In genomic region chr19:10194500-10195198, GRCh38 we compare ENCODE assay signal across 8 cellular contexts. TPM values are rescaled to one million over a fixed set of nuclear protein-coding genes. Genes with fewer than 3 reads are reported as not detected.
DNase-seq lines count a peak whose midpoint lies in the region; ATAC-seq and TF ChIP-seq lines count a peak whose summit lies in the region.

DNMT1 (minus strand) TSS chr19:10194953; CDS start chr19:10194899, 54 bp downstream.

- BruUV-seq in Panc1 (replicated peaks; lab: Mats Ljungman, UMichigan) = no TSS peak

- CTCF ChIA-PET in Panc1 (lab: Charles Lee) = no interaction called here

- intact Hi-C loops in Panc1 (cut with micrococcal nuclease; ENCODE audit: unreplicated experiment) = no loop called here

- peak within 1 kb of the TSS; percentile 80 for H2AFZ ChIP-seq in KMS-11 (ENCODE audit: low read depth)

- H3K36me3 Mint-ChIP-seq in activated T-cell treated with anti-CD3 and anti-CD28 coated beads, Interleukin-2, amount 50 U/mL, for 4 hours (ENCODE audit: insufficient read depth) = peaks cover 11% of the 10 kb centered on the region

- H3K4me1 ChIP-seq in KMS-11 (ENCODE audit: low read depth, poor library complexity, severe bottlenecking) (peaks cover 64% of the 10 kb centered on the region), Panc1 (ENCODE audit: control insufficient read depth, insufficient read depth, low read length) (peaks cover 22% of the 10 kb centered on the region; the same call in 1 of the 2 replicates), muscle layer of colon (ENCODE audit: insufficient read depth, low read length) (peaks cover 13% of the 10 kb centered on the region)

- peak; percentile 74 for ATAC-seq in GM21619 (IDR thresholded peaks at IDR 0.05; ENCODE audit: unreplicated experiment)
- peak; percentile 97 for ATAC-seq in Panc1
- ATAC-seq in activated T-cell treated with anti-CD3 and anti-CD28 coated beads, Interleukin-2, amount 50 U/mL, for 4 hours = peak; percentile 94
- peak; percentile 99 for ATAC-seq in esophagus mucosa

- H3K27me3 ChIP-seq in KMS-11 (ENCODE audit: insufficient read depth, low read depth) (no peaks in the 10 kb centered on the region), Panc1 (ENCODE audit: control insufficient read depth, insufficient read depth, low read length) (no peaks in the 10 kb centered on the region), muscle layer of colon (ENCODE audit: control insufficient read depth in 1 of 2, insufficient read depth in 2 of 2, low read length in 2 of 2) (no peaks in the 10 kb centered on the region)

- no peak within 1 kb of the TSS for H3K4me3 ChIP-seq in KMS-11 (IDR thresholded peaks at IDR 0.05; ENCODE audit: insufficient read depth, low read depth, low read length)
- peak within 1 kb of the TSS; percentile 82 to 91 for H3K4me3 ChIP-seq in Panc1 (ENCODE audit: low read depth in 2 of 2, low read length in 2 of 2)
- peak within 1 kb of the TSS; percentile 88 to 91 for H3K4me3 ChIP-seq in muscle layer of colon (ENCODE audit: low read depth in 1 of 2, low read length in 2 of 2)

- H3K4me3 Mint-ChIP-seq in activated T-cell treated with anti-CD3 and anti-CD28 coated beads, Interleukin-2, amount 50 U/mL, for 4 hours = peak within 1 kb of the TSS; percentile 95

- no peaks in the 10 kb centered on the region for H3K9me3 Mint-ChIP-seq in activated T-cell treated with anti-CD3 and anti-CD28 coated beads, Interleukin-2, amount 50 U/mL, for 4 hours

- peaks cover 12% of the 10 kb centered on the region; the same call in 1 of the 2 replicates for H4K20me1 ChIP-seq in KMS-11 (ENCODE audit: insufficient read depth)

- H3K27ac ChIP-seq in KMS-11 (peak within 1 kb of the TSS; percentile 82), Panc1 (ENCODE audit: low read length) (peak within 1 kb of the TSS; percentile 94), muscle layer of colon (ENCODE audit: low read depth, low read length) (peak within 1 kb of the TSS; percentile 92)

- DNase-seq in DMS153 (lab: John Stamatoyannopoulos, UW) (peak; percentile 95), Panc1 (ENCODE audit: low read depth, low spot score) (peak; percentile 79)
- DNase-seq in activated T-cell treated with anti-CD3 and anti-CD28 coated beads, Interleukin-2, amount 50 U/mL, for 4 hours = peak; percentile 94
- DNase-seq in stimulated activated CD8-positive, alpha-beta memory T cell treated with anti-CD3 and anti-CD28 coated beads, Interleukin-7, amount 100 ng/mL, for 1 hour (ENCODE audit: low read depth in 2 of 2) = peak; percentile 84 to 94

- TF ChIP-seq CTCF in KMS-11 (conservative IDR thresholded peaks at IDR 0.05; ENCODE audit: low read depth, low read length) = no peak
- TF ChIP-seq CTCF in Panc1 (IDR thresholded peaks at IDR 0.05) = no peak

- peaks cover 37% of the 10 kb centered on the region for H3K4me1 Mint-ChIP-seq in activated T-cell treated with anti-CD3 and anti-CD28 coated beads, Interleukin-2, amount 50 U/mL, for 4 hours (ENCODE audit: low read depth)

- no peaks in the 10 kb centered on the region for H3K27me3 Mint-ChIP-seq in activated T-cell treated with anti-CD3 and anti-CD28 coated beads, Interleukin-2, amount 50 U/mL, for 4 hours (ENCODE audit: low read depth)

- in situ Hi-C loops in Panc1 (cut with HindIII; ENCODE audit: low pct_unique_long_range_greater_than_20kb, low sequenced_read_pairs) = no loop called here

- H3K36me3 ChIP-seq in KMS-11 (ENCODE audit: insufficient read depth) (no peaks in the 10 kb centered on the region), Panc1 (ENCODE audit: control insufficient read depth, insufficient read depth, low read length) (no peaks in the 10 kb centered on the region; the same call in 1 of the 2 replicates), muscle layer of colon (ENCODE audit: insufficient read depth, low read length) (no peaks in the 10 kb centered on the region)

- H3K9me3 ChIP-seq in Panc1 (ENCODE audit: control insufficient read depth, insufficient read depth, low read depth, low read length) = no peaks in the 10 kb centered on the region
- H3K9me3 ChIP-seq in muscle layer of colon (ENCODE audit: low read length) = no peaks in the 10 kb centered on the region

- POLR2A ChIA-PET in Panc1 (lab: Charles Lee) = interaction anchor here (0.6 to 0.7 kb wide), 6 partner anchors 16 to 290 kb away, joined by 3 to 10 read pairs (median 4); partner anchors contain the start of gene ICAM1

- H3K79me2 ChIP-seq in KMS-11 (ENCODE audit: insufficient read depth, low read depth) = peaks cover 49% of the 10 kb centered on the region

- H3K9ac ChIP-seq in KMS-11 = peak within 1 kb of the TSS; percentile 96
- peak within 1 kb of the TSS; percentile 15 for H3K9ac ChIP-seq in muscle layer of colon (ENCODE audit: low read length)

- H3K4me2 ChIP-seq in KMS-11 = peak within 1 kb of the TSS; percentile 87

RNA-seq across cellular contexts. Expression of gene DNMT1, which starts in this region (rescaled TPM):
- 168 TPM for total RNA-seq in Panc1 (2021; ENCODE audit: unreplicated experiment)
- polyA plus RNA-seq in Panc1 (2012; ENCODE audit: insufficient read length) = 111 TPM
- total RNA-seq in activated T-cell treated with anti-CD3 and anti-CD28 coated beads, Interleukin-2, amount 50 U/mL, for 4 hours = 100 to 1,000 TPM; 353 to 433 (median 355) TPM
- total RNA-seq in esophagus mucosa = 63.7 TPM
